Comparison of ENCODE assay signal across 21 cellular contexts in the genomic region with DNA sequence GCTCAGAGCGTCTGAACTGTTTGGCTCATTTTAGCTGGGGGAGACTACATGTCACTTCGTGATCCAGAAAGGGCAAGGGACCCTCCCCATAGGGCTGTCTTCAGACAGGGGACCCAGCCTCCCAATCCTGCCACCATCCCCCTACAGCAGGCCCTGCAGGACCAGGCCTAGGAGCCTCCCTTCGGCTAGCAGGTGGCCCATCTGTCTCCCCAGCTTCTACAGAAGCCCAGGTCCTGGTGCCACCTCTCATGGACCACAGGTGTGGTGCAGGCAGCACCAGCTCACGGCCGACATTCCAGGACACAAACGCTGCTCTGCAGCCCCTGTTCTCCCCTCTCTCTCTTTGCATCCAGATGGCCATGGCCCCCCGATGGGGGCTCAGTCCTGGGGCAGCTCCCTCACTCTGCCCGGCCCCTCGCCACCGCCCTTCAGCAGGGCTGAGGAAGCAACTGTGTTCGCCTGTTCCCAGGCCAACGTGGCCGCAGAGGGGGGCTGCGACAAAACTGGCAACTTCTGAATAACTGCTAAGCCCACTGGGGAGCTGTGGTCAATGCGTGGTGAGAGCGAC. TPM values are rescaled to one million over a fixed set of nuclear protein-coding genes. Genes with fewer than 3 reads are reported as not detected.
DNase-seq lines count a peak whose midpoint lies in the region; ATAC-seq, FAIRE-seq and TF ChIP-seq lines count a peak whose summit lies in the region.
"Had no signal": no experiment of that assay in that cellular context is flagged by ENCODE, and none has a peak within 500 bp of the region (broad histone marks: within the 10 kb centered on the region; RNA-seq: fewer than 3 reads in every experiment).

No MANE protein-coding gene starts in this region.

- no peak overlapping the region for H3K4me3 Mint-ChIP-seq in astrocyte (ENCODE audit: unreplicated experiment)
- no peak overlapping the region for H3K4me3 Mint-ChIP-seq in stimulated activated effector memory CD8-positive, alpha-beta T cell treated with anti-CD3 and anti-CD28 coated beads, Interleukin-12 subunit alpha, Interleukin-12 subunit beta, amount 100 ng/mL, for 72 hours
- H3K4me3 Mint-ChIP-seq: activated B cell treated with CpG ODN at 0.5 μM for 24 hours; activated naive CD4-positive, alpha-beta T cell treated with anti-CD3 and anti-CD28 coated beads, Interleukin-2, amount 10 ng/mL, durations not matched to agents 7 days and 5 days; activated T-cell treated with anti-CD3 and anti-CD28 coated beads, Interleukin-2, amount 50 U/mL, for 4 hours; central memory CD8-positive, alpha-beta T cell had no signal

- H3K9me3 ChIP-seq in SK-N-SH (no peaks in the 10 kb centered on the region), astrocyte (ENCODE audit: insufficient read depth, low read depth, low read length) (no peaks in the 10 kb centered on the region), MM.1S (replicated peaks; ENCODE audit: insufficient read depth, low read length) (no peaks in the 10 kb centered on the region)
- H3K9me3 ChIP-seq: BE2C, lower lobe of right lung, SJCRH30 had no signal

- TF ChIP-seq RAD21 in SK-N-SH (IDR thresholded peaks at IDR 0.05; ENCODE audit: low read length) = no peak

- H3K27me3 ChIP-seq in SK-N-SH (ENCODE audit: insufficient read depth) = no peaks in the 10 kb centered on the region
- H3K27me3 ChIP-seq in astrocyte (ENCODE audit: insufficient read depth, low read length) = no peaks in the 10 kb centered on the region
- no peaks in the 10 kb centered on the region for H3K27me3 ChIP-seq in MM.1S (replicated peaks; ENCODE audit: insufficient read depth, low read length)
- H3K27me3 ChIP-seq: BE2C, SJCRH30 had no signal

- H3K9ac ChIP-seq in SK-N-SH = no peak overlapping the region
- peak overlapping the region; percentile 23 for H3K9ac ChIP-seq in astrocyte (ENCODE audit: low read length)
- H3K9ac ChIP-seq in MM.1S (ENCODE audit: low read length) = no peak overlapping the region

- TF ChIP-seq CTCF in SK-N-SH (IDR thresholded peaks at IDR 0.05) = no peak
- no peak for TF ChIP-seq CTCF in astrocyte (IDR thresholded peaks at IDR 0.05; ENCODE audit: insufficient read depth, low read depth, low read length)
- no peak for TF ChIP-seq CTCF in MM.1S (IDR thresholded peaks at IDR 0.05; ENCODE audit: low read length)

- H3K9me3 Mint-ChIP-seq in astrocyte (ENCODE audit: unreplicated experiment) = peaks cover 3% of the 10 kb centered on the region
- H3K9me3 Mint-ChIP-seq in stimulated activated effector memory CD8-positive, alpha-beta T cell treated with anti-CD3 and anti-CD28 coated beads, Interleukin-12 subunit alpha, Interleukin-12 subunit beta, amount 100 ng/mL, for 72 hours = no peaks in the 10 kb centered on the region
- H3K9me3 Mint-ChIP-seq: activated B cell treated with CpG ODN at 0.5 μM for 24 hours; activated naive CD4-positive, alpha-beta T cell treated with anti-CD3 and anti-CD28 coated beads, Interleukin-2, amount 10 ng/mL, durations not matched to agents 7 days and 5 days; activated T-cell treated with anti-CD3 and anti-CD28 coated beads, Interleukin-2, amount 50 U/mL, for 4 hours; central memory CD8-positive, alpha-beta T cell had no signal

- no peaks in the 10 kb centered on the region for H3K79me2 ChIP-seq in SK-N-SH (ENCODE audit: insufficient read depth)
- no peaks in the 10 kb centered on the region for H3K79me2 ChIP-seq in astrocyte (ENCODE audit: insufficient read depth, low read length)
- no peaks in the 10 kb centered on the region for H3K79me2 ChIP-seq in MM.1S (ENCODE audit: low read length)

- no peaks in the 10 kb centered on the region for H3K4me1 ChIP-seq in SK-N-SH (ENCODE audit: control insufficient read depth in 1 of 2, insufficient read depth in 2 of 2, low read depth in 1 of 2, low read length in 1 of 2)
- peaks cover 10% of the 10 kb centered on the region for H3K4me1 ChIP-seq in astrocyte (ENCODE audit: insufficient read depth, low read length)
- H3K4me1 ChIP-seq in MM.1S (ENCODE audit: low read length) = no peaks in the 10 kb centered on the region
- H3K4me1 ChIP-seq: BE2C, SJCRH30 had no signal

- H3K36me3 ChIP-seq in SK-N-SH (replicated peaks in 1 of 2; ENCODE audit: control insufficient read depth in 1 of 2, insufficient read depth in 2 of 2, low read length in 1 of 2) = peaks cover 8 to 10% of the 10 kb centered on the region in 2 experiments
- no peaks in the 10 kb centered on the region for H3K36me3 ChIP-seq in astrocyte (ENCODE audit: insufficient read depth, low read length)
- no peaks in the 10 kb centered on the region for H3K36me3 ChIP-seq in MM.1S (replicated peaks; ENCODE audit: insufficient read depth, low read length)
- H3K36me3 ChIP-seq: BE2C had no signal

- H3K36me3 Mint-ChIP-seq in astrocyte (ENCODE audit: low read depth, unreplicated experiment) = peaks cover 28% of the 10 kb centered on the region
- H3K36me3 Mint-ChIP-seq in stimulated activated effector memory CD8-positive, alpha-beta T cell treated with anti-CD3 and anti-CD28 coated beads, Interleukin-12 subunit alpha, Interleukin-12 subunit beta, amount 100 ng/mL, for 72 hours = peaks cover 54% of the 10 kb centered on the region

- TF ChIP-seq EP300 in SK-N-SH (IDR thresholded peaks at IDR 0.05; ENCODE audit: borderline replicate concordance in 1 of 2, low read depth in 1 of 2, low read length in 1 of 2) = no peak

- CTCF ChIA-PET in SK-N-SH (lab: Yijun Ruan, JAX) = interaction anchor here (0.6 to 2.7 kb wide), 10 partner anchors 8 to 219 kb away, joined by 3 to 24 read pairs (median 4); a partner anchor contains a TSS

- no peak for FAIRE-seq in astrocyte (lab: Jason Lieb, UNC)
- FAIRE-seq: islet of Langerhans had no signal

- WGBS in SK-N-SH (ENCODE audit: low lambda C conversion rate) = 83% methylated on average over 15 of the region's 16 CpGs

- H3K9me2 ChIP-seq in SK-N-SH (no peaks in the 10 kb centered on the region), MM.1S (replicated peaks; ENCODE audit: insufficient read depth, low read length) (no peaks in the 10 kb centered on the region)

- DNase-seq in SK-N-SH (no peak), astrocyte (ENCODE audit: low read depth) (no peak), NCI-H446 (lab: John Stamatoyannopoulos, UW) (no peak), MM.1S (no peak)
- DNase-seq in stimulated activated effector memory CD8-positive, alpha-beta T cell treated with anti-CD3 and anti-CD28 coated beads, Interleukin-12 subunit alpha, Interleukin-12 subunit beta, amount 100 ng/mL, for 72 hours (ENCODE audit: low spot score in 2 of 2) = no peak
- no peak for DNase-seq in stimulated activated CD4-positive, alpha-beta T cell treated with anti-CD3 and anti-CD28 coated beads, Interleukin-15, amount 100 ng/mL, for 24 hours
- DNase-seq: activated B cell treated with CpG ODN at 0.5 μM for 24 hours; activated T-cell treated with anti-CD3 and anti-CD28 coated beads, Interleukin-2, amount 50 U/mL, for 4 hours; lower lobe of right lung; NCI-H1694; NCI-H774 had no signal

- H4K20me1 ChIP-seq in SK-N-SH (ENCODE audit: insufficient read depth) (no peaks in the 10 kb centered on the region), astrocyte (ENCODE audit: insufficient read depth, low read length) (no peaks in the 10 kb centered on the region), MM.1S (ENCODE audit: insufficient read depth, low read length) (no peaks in the 10 kb centered on the region)

- no peak overlapping the region for H3K27ac ChIP-seq in SK-N-SH (ENCODE audit: low read depth in 2 of 2, low read length in 1 of 2)
- no peak overlapping the region for H3K27ac ChIP-seq in astrocyte (ENCODE audit: low read depth, low read length)
- no peak overlapping the region for H3K27ac ChIP-seq in MM.1S (ENCODE audit: low read length)
- H3K27ac ChIP-seq: lower lobe of right lung, SJCRH30 had no signal

- H2AFZ ChIP-seq in SK-N-SH (ENCODE audit: low read depth) (no peak overlapping the region), astrocyte (ENCODE audit: low read depth, low read length) (no peak overlapping the region), MM.1S (ENCODE audit: low read length) (no peak overlapping the region)

- H3K27me3 Mint-ChIP-seq in astrocyte (ENCODE audit: low read depth, unreplicated experiment) = no peaks in the 10 kb centered on the region
- H3K27me3 Mint-ChIP-seq: activated B cell treated with CpG ODN at 0.5 μM for 24 hours; activated naive CD4-positive, alpha-beta T cell treated with anti-CD3 and anti-CD28 coated beads, Interleukin-2, amount 10 ng/mL, durations not matched to agents 7 days and 5 days; central memory CD8-positive, alpha-beta T cell had no signal

- H3F3A ChIP-seq in SK-N-SH (replicated peaks; ENCODE audit: insufficient read depth) (no peaks in the 10 kb centered on the region), MM.1S (ENCODE audit: insufficient read depth, low read length) (no peaks in the 10 kb centered on the region)

- no peak overlapping the region for H3K4me2 ChIP-seq in SK-N-SH
- H3K4me2 ChIP-seq in astrocyte (ENCODE audit: low read length) = no peak overlapping the region
- no peak overlapping the region for H3K4me2 ChIP-seq in MM.1S (ENCODE audit: low read depth, low read length)

- ATAC-seq in SK-N-SH treated with all-trans-retinoic acid at 6 μM for 48 hours (peak; percentile 36), HG02759 (IDR thresholded peaks at IDR 0.05; ENCODE audit: unreplicated experiment) (peak; percentile 18)
- ATAC-seq in stimulated activated effector memory CD8-positive, alpha-beta T cell treated with anti-CD3 and anti-CD28 coated beads, Interleukin-12 subunit alpha, Interleukin-12 subunit beta, amount 100 ng/mL, for 72 hours = no peak

- H3K4me3 ChIP-seq in SK-N-SH (ENCODE audit: low read depth in 2 of 2, low read length in 1 of 2) (no peak overlapping the region), astrocyte (ENCODE audit: insufficient read depth, low read depth, low read length) (no peak overlapping the region), MM.1S (ENCODE audit: low read length) (no peak overlapping the region)
- H3K4me3 ChIP-seq: lower lobe of right lung, SJCRH30 had no signal

- no peak overlapping the region for H3K27ac Mint-ChIP-seq in astrocyte (ENCODE audit: unreplicated experiment)
- H3K27ac Mint-ChIP-seq in stimulated activated effector memory CD8-positive, alpha-beta T cell treated with anti-CD3 and anti-CD28 coated beads, Interleukin-12 subunit alpha, Interleukin-12 subunit beta, amount 100 ng/mL, for 72 hours = peak overlapping the region; percentile 61
- H3K27ac Mint-ChIP-seq: activated B cell treated with CpG ODN at 0.5 μM for 24 hours had no signal

- POLR2A ChIA-PET in SK-N-SH (lab: Yijun Ruan, JAX) = no interaction called here

- H3K4me1 Mint-ChIP-seq in astrocyte (ENCODE audit: low read depth, unreplicated experiment) = peaks cover 16% of the 10 kb centered on the region
- peaks cover 6% of the 10 kb centered on the region for H3K4me1 Mint-ChIP-seq in stimulated activated effector memory CD8-positive, alpha-beta T cell treated with anti-CD3 and anti-CD28 coated beads, Interleukin-12 subunit alpha, Interleukin-12 subunit beta, amount 100 ng/mL, for 72 hours
- H3K4me1 Mint-ChIP-seq: activated B cell treated with CpG ODN at 0.5 μM for 24 hours; central memory CD8-positive, alpha-beta T cell had no signal

RNA-seq across cellular contexts. Expression of a gene that starts 10.3 kb away (rescaled TPM):
- 6.6 and 6.8 TPM in 2 replicates for polyA plus RNA-seq in SK-N-SH (2012; rRNA removed)
- polyA plus RNA-seq in SK-N-SH (2012; cell fraction: cytosol; rRNA removed) = 3.3 and 4.3 TPM in 2 replicates
- 26.3 and 41.0 TPM in 2 replicates for polyA plus RNA-seq in SK-N-SH (2012; cell fraction: nucleus; rRNA removed)
- total RNA-seq in astrocyte = 23.9 and 30.4 TPM in 2 replicates

RNA-seq across cellular contexts. Expression of a gene that starts 30.5 kb away (rescaled TPM):
- 0.10 TPM in 1 of 2 replicates, not detected in the other for polyA plus RNA-seq in SK-N-SH (2012; rRNA removed)
- polyA plus RNA-seq in SK-N-SH (2012; cell fraction: cytosol; rRNA removed) = 0.17 TPM in 1 of 2 replicates, not detected in the other
- polyA plus RNA-seq in SK-N-SH (2012; cell fraction: nucleus; rRNA removed) = 0.23 TPM in 2 replicates
- 0.57 and 1.2 TPM in 2 replicates for total RNA-seq in astrocyte
- total RNA-seq: M059J, myocyte, SJCRH30, urinary bladder had no signal
- polyA plus RNA-seq: urinary bladder had no signal

RNA-seq across cellular contexts. Expression of a gene that starts 39.7 kb away (rescaled TPM):
- 108 and 128 TPM in 2 replicates for polyA plus RNA-seq in SK-N-SH (2012; rRNA removed)
- 138 and 139 TPM in 2 replicates for polyA plus RNA-seq in SK-N-SH (2012; cell fraction: cytosol; rRNA removed)
- 49.3 and 55.5 TPM in 2 replicates for polyA plus RNA-seq in SK-N-SH (2012; cell fraction: nucleus; rRNA removed)
- total RNA-seq in astrocyte = 182 and 195 TPM in 2 replicates
